8 cellular contexts compared by ENCODE assay signal in genomic region chr2:226652388-226652787, GRCh38.
DNase-seq lines count a peak whose midpoint lies in the region; ATAC-seq and TF ChIP-seq lines count a peak whose summit lies in the region.

No MANE protein-coding gene starts in this region.

- peaks cover 40% of the 10 kb centered on the region for H3K4me1 ChIP-seq in BLaER1

- no peak for TF ChIP-seq CTCF in progenitor cell of endocrine pancreas (IDR thresholded peaks at IDR 0.05; ENCODE audit: unreplicated experiment)

- no peaks in the 10 kb centered on the region for H3K27me3 ChIP-seq in BLaER1

- no peaks in the 10 kb centered on the region for H3K27me3 Mint-ChIP-seq in progenitor cell of endocrine pancreas

- peak; percentile 91 for DNase-seq in NOMO-1 treated with DMSO at 0.1 percent for 48 hours (lab: John Stamatoyannopoulos, UW; ENCODE audit: unreplicated experiment)
- peak; percentile 95 for DNase-seq in fibroblast of peridontal ligament (ENCODE audit: extremely low read depth)
- DNase-seq in NCI-H2107 treated with DMSO at 0.1 percent for 48 hours (lab: John Stamatoyannopoulos, UW; ENCODE audit: unreplicated experiment), result no peak
- no peak for DNase-seq in NCI-H2029 treated with DMSO at 0.1 percent for 48 hours (lab: John Stamatoyannopoulos, UW)
- DNase-seq in progenitor cell of endocrine pancreas (ENCODE audit: low spot score, unreplicated experiment), result no peak
- no peak for DNase-seq in left ventricle myocardium superior

- peak overlapping the region; percentile 31 for H3K4me2 ChIP-seq in BLaER1

- peaks cover 8% of the 10 kb centered on the region for H3K36me3 Mint-ChIP-seq in progenitor cell of endocrine pancreas (ENCODE audit: insufficient read depth)

- H3K36me3 ChIP-seq in BLaER1, result no peaks in the 10 kb centered on the region

- no peak overlapping the region for H3K27ac ChIP-seq in BLaER1

- H3K27ac Mint-ChIP-seq in progenitor cell of endocrine pancreas, result no peak overlapping the region

- no peak overlapping the region for H3K4me3 Mint-ChIP-seq in progenitor cell of endocrine pancreas (ENCODE audit: low read depth)

- peaks cover 21% of the 10 kb centered on the region for H3K4me1 Mint-ChIP-seq in progenitor cell of endocrine pancreas (ENCODE audit: low read depth)

- no peaks in the 10 kb centered on the region for H4K20me1 ChIP-seq in BLaER1

- H3K9ac ChIP-seq in BLaER1, result no peak overlapping the region

- no peak overlapping the region for H3K4me3 ChIP-seq in BLaER1

- H3K9me3 Mint-ChIP-seq in progenitor cell of endocrine pancreas (ENCODE audit: low read depth), result peaks cover 9% of the 10 kb centered on the region

- intact Hi-C loops in left ventricle myocardium superior (cut with micrococcal nuclease), result no loop called here

- ATAC-seq in GM21786 (IDR thresholded peaks at IDR 0.05; ENCODE audit: unreplicated experiment) (peak; percentile 39), left ventricle myocardium superior (no peak)

- H3K9me3 ChIP-seq in BLaER1, result peaks cover 19% of the 10 kb centered on the region

Comparison
In these comparisons a context has a peak if more than half of its experiments do, and no peak if none do; other contexts are left out.
1. DNase-seq: peak in NOMO-1 treated with DMSO at 0.1 percent for 48 hours (single experiment) and fibroblast of peridontal ligament (single experiment); none in NCI-H2107 treated with DMSO at 0.1 percent for 48 hours (single experiment), NCI-H2029 treated with DMSO at 0.1 percent for 48 hours (single experiment), progenitor cell of endocrine pancreas (single experiment) and left ventricle myocardium superior (single experiment).